In genomic region chr12:62631531-62632520, GRCh38 we compare ENCODE assay signal across 8 cellular contexts.
A peak's percentile ranks its signal among the peaks of the same experiment; 100 is the strongest.
DNase-seq lines count a peak whose midpoint lies in the region; ATAC-seq and TF ChIP-seq lines count a peak whose summit lies in the region.

No MANE protein-coding gene starts in this region.

- H3K27me3 Mint-ChIP-seq in central memory CD8-positive, alpha-beta T cell, result peaks cover 80% of the 10 kb centered on the region

- H3K9me3 ChIP-seq in iPS-18c (ENCODE audit: control insufficient read depth, insufficient read depth, low read length), result no peaks in the 10 kb centered on the region

- TF ChIP-seq CTCF in AG09309 (IDR thresholded peaks at IDR 0.05; ENCODE audit: control insufficient read depth, insufficient read depth, low read depth, low read length, missing control alignments), result peak; percentile 56

- ATAC-seq in GM18861 (IDR thresholded peaks at IDR 0.05; ENCODE audit: unreplicated experiment) (peak; percentile 45), HG03108 (IDR thresholded peaks at IDR 0.05; ENCODE audit: unreplicated experiment) (peak; percentile 72)
- peak; percentile 57 for ATAC-seq in central memory CD8-positive, alpha-beta T cell (replicated peaks; ENCODE audit: extremely low read depth, poor library complexity, severe bottlenecking)

- DNase-seq in AG09309 (ENCODE audit: low read depth) (peak; percentile 79), SK-N-DZ (ENCODE audit: low spot score) (peak; percentile 68), renal cortical epithelial cell (ENCODE audit: low read depth) (peak; percentile 79), SHP77 treated with DMSO at 0.1 percent for 48 hours (lab: John Stamatoyannopoulos, UW) (no peak)
- DNase-seq in central memory CD8-positive, alpha-beta T cell (ENCODE audit: low spot score in 2 of 2), result no peak

- H3K36me3 Mint-ChIP-seq in central memory CD8-positive, alpha-beta T cell (ENCODE audit: insufficient read depth), result peaks cover 2% of the 10 kb centered on the region

- H3K4me3 Mint-ChIP-seq in central memory CD8-positive, alpha-beta T cell, result peak overlapping the region; percentile 76

- H3K4me3 ChIP-seq in AG09309 (ENCODE audit: control insufficient read depth, low read depth, low read length), result peak overlapping the region; percentile 56
- peak overlapping the region; percentile 54 for H3K4me3 ChIP-seq in iPS-18c (ENCODE audit: insufficient read depth, low read depth, low read length)

- H3K4me1 Mint-ChIP-seq in central memory CD8-positive, alpha-beta T cell, result no peaks in the 10 kb centered on the region

- no peak overlapping the region for H3K27ac Mint-ChIP-seq in central memory CD8-positive, alpha-beta T cell (ENCODE audit: low read depth)

- no peaks in the 10 kb centered on the region for H3K9me3 Mint-ChIP-seq in central memory CD8-positive, alpha-beta T cell

Comparison
In these comparisons a context has a peak if more than half of its experiments do, and no peak if none do; other contexts are left out.
1. DNase-seq: peak in AG09309 (single experiment), SK-N-DZ (single experiment) and renal cortical epithelial cell (single experiment); none in central memory CD8-positive, alpha-beta T cell (0 of 2) and SHP77 treated with DMSO at 0.1 percent for 48 hours (single experiment).
2. Peak in every context shown above with its lines, with median percentiles within 50 percentile points of each other: ATAC-seq.